In genomic region chr13:97388385-97388784, GRCh38 we compare ENCODE assay signal across 1 cellular context.
TF ChIP-seq lines count a peak whose summit lies in the region.

No MANE protein-coding gene starts in this region.

TF ChIP-seq in IMR-90, 13 proteins besides CTCF, POLR2A, EP300 and RAD21:
- TF ChIP-seq RCOR1 (IDR thresholded peaks at IDR 0.05; ENCODE audit: insufficient replicate concordance, low read length) (no peak), MAFK (IDR thresholded peaks at IDR 0.05; ENCODE audit: low read depth, low read length) (no peak), MAZ (IDR thresholded peaks at IDR 0.05; ENCODE audit: borderline replicate concordance, low read depth, low read length) (no peak), BHLHE40 (IDR thresholded peaks at IDR 0.05; ENCODE audit: low read depth, low read length) (no peak), CEBPB (IDR thresholded peaks at IDR 0.05; ENCODE audit: low read depth, low read length) (no peak), MXI1 (IDR thresholded peaks at IDR 0.05; ENCODE audit: borderline replicate concordance, low read depth, low read length) (no peak), NFE2L2 (IDR thresholded peaks at IDR 0.05; ENCODE audit: low read depth, low read length) (no peak), RFX5 (IDR thresholded peaks at IDR 0.05; ENCODE audit: low read depth, low read length) (no peak), USF2 (IDR thresholded peaks at IDR 0.05; ENCODE audit: low read depth, low read length) (no peak), ELK1 (IDR thresholded peaks at IDR 0.05; ENCODE audit: borderline replicate concordance, low read depth, low read length) (no peak), FOS (IDR thresholded peaks at IDR 0.05; ENCODE audit: low read depth, low read length) (no peak), CHD1 (IDR thresholded peaks at IDR 0.05; ENCODE audit: low read depth, low read length) (no peak), SMC3 (IDR thresholded peaks at IDR 0.05; ENCODE audit: low read depth, low read length) (no peak)
